Comparison of ENCODE assay signal across 19 cellular contexts in genomic region chr17:80397686-80398085, GRCh38. TPM values are rescaled to one million over a fixed set of nuclear protein-coding genes. Genes with fewer than 3 reads are reported as not detected.
A peak's percentile ranks its signal among the peaks of the same experiment; 100 is the strongest.
DNase-seq lines count a peak whose midpoint lies in the region; ATAC-seq and TF ChIP-seq lines count a peak whose summit lies in the region.
"Had no signal": no experiment of that assay in that cellular context is flagged by ENCODE, and none has a peak within 500 bp of the region (broad histone marks: within the 10 kb centered on the region; RNA-seq: fewer than 3 reads in every experiment).

No MANE protein-coding gene starts in this region.

- no peak for ATAC-seq in HG03097 (IDR thresholded peaks at IDR 0.05; ENCODE audit: low FRiP score, unreplicated experiment)

- no TSS peak for BruUV-seq in Calu3 (replicated peaks; lab: Mats Ljungman, UMichigan)

- H3K4me3 Mint-ChIP-seq in T-helper 1 cell treated with Interleukin-12 subunit alpha and Interleukin-12 subunit beta and Interleukin-4 antibody, amounts not matched to agents 30 μg/mL and 1 μg/mL, for 36 hours = no peak overlapping the region
- H3K4me3 Mint-ChIP-seq in dendritic cell treated with granulocyte-macrophage colony-stimulating factor and Interleukin-4, amounts not matched to agents 40 ng/mL and 50 ng/mL, for 4 days = no peak overlapping the region
- H3K4me3 Mint-ChIP-seq in nephron progenitor cell (peak overlapping the region; percentile 1), Calu3 (ENCODE audit: low read depth, unreplicated experiment) (no peak overlapping the region)
- H3K4me3 Mint-ChIP-seq: CD8-positive, alpha-beta memory T cell had no signal

- H3K27ac Mint-ChIP-seq in T-helper 1 cell treated with Interleukin-12 subunit alpha and Interleukin-12 subunit beta and Interleukin-4 antibody, amounts not matched to agents 30 μg/mL and 1 μg/mL, for 36 hours = peak overlapping the region; percentile 33
- peak overlapping the region; percentile 60 for H3K27ac Mint-ChIP-seq in dendritic cell treated with granulocyte-macrophage colony-stimulating factor and Interleukin-4, amounts not matched to agents 40 ng/mL and 50 ng/mL, for 4 days
- H3K27ac Mint-ChIP-seq in nephron progenitor cell (peak overlapping the region; percentile 21), Calu3 (ENCODE audit: unreplicated experiment) (no peak overlapping the region)

- no peak for DNase-seq in T-helper 1 cell
- DNase-seq in nephron progenitor cell = no peak
- no peak for DNase-seq in NCI-H69 (lab: John Stamatoyannopoulos, UW)
- no peak for DNase-seq in Calu3
- DNase-seq: BE2C; CD8-positive, alpha-beta memory T cell; DND-41; GDM1; GM23248; NCI-H1417; NCI-H187 treated with DMSO at 0.1 percent for 48 hours; NCI-H2171; NCI-H446; NCI-H748 treated with DMSO at 0.1 percent for 48 hours; PC-9 had no signal

- peaks cover 7% of the 10 kb centered on the region for H3K4me1 Mint-ChIP-seq in T-helper 1 cell treated with Interleukin-12 subunit alpha and Interleukin-12 subunit beta and Interleukin-4 antibody, amounts not matched to agents 30 μg/mL and 1 μg/mL, for 36 hours (ENCODE audit: low read depth)
- H3K4me1 Mint-ChIP-seq in dendritic cell treated with granulocyte-macrophage colony-stimulating factor and Interleukin-4, amounts not matched to agents 40 ng/mL and 50 ng/mL, for 4 days (ENCODE audit: low read depth) = peaks cover 38% of the 10 kb centered on the region
- H3K4me1 Mint-ChIP-seq in nephron progenitor cell = peaks cover 73% of the 10 kb centered on the region
- no peaks in the 10 kb centered on the region for H3K4me1 Mint-ChIP-seq in Calu3 (ENCODE audit: low read depth, unreplicated experiment)

- TF ChIP-seq CTCF in nephron progenitor cell (IDR thresholded peaks at IDR 0.05) (no peak), Calu3 (IDR thresholded peaks at IDR 0.05; ENCODE audit: unreplicated experiment) (no peak)

- H3K4me3 ChIP-seq in GM08714 (ENCODE audit: low read length) = peak overlapping the region; percentile 37; the same call in 1 of the 2 replicates
- H3K4me3 ChIP-seq: GM23248, PC-9 had no signal

- H3K9me3 Mint-ChIP-seq in T-helper 1 cell treated with Interleukin-12 subunit alpha and Interleukin-12 subunit beta and Interleukin-4 antibody, amounts not matched to agents 30 μg/mL and 1 μg/mL, for 36 hours = no peaks in the 10 kb centered on the region
- H3K9me3 Mint-ChIP-seq in dendritic cell treated with granulocyte-macrophage colony-stimulating factor and Interleukin-4, amounts not matched to agents 40 ng/mL and 50 ng/mL, for 4 days = no peaks in the 10 kb centered on the region
- H3K9me3 Mint-ChIP-seq in nephron progenitor cell (no peaks in the 10 kb centered on the region), Calu3 (ENCODE audit: low read depth, unreplicated experiment) (no peaks in the 10 kb centered on the region)
- H3K9me3 Mint-ChIP-seq: CD8-positive, alpha-beta memory T cell had no signal

- CTCF ChIA-PET in Calu3 (lab: Charles Lee) = no interaction called here

- intact Hi-C loops in dendritic cell treated with granulocyte-macrophage colony-stimulating factor and Interleukin-4, amounts not matched to agents 40 ng/mL and 50 ng/mL, for 4 days (cut with micrococcal nuclease) = no loop called here
- intact Hi-C loops in Calu3 (cut with micrococcal nuclease; ENCODE audit: unreplicated experiment) = no loop called here

- no peaks in the 10 kb centered on the region for H3K27me3 Mint-ChIP-seq in T-helper 1 cell treated with Interleukin-12 subunit alpha and Interleukin-12 subunit beta and Interleukin-4 antibody, amounts not matched to agents 30 μg/mL and 1 μg/mL, for 36 hours (ENCODE audit: low read depth)
- H3K27me3 Mint-ChIP-seq in dendritic cell treated with granulocyte-macrophage colony-stimulating factor and Interleukin-4, amounts not matched to agents 40 ng/mL and 50 ng/mL, for 4 days = peaks cover 15% of the 10 kb centered on the region
- H3K27me3 Mint-ChIP-seq in nephron progenitor cell (ENCODE audit: low read depth, poor library complexity) (peaks cover 16% of the 10 kb centered on the region), Calu3 (ENCODE audit: unreplicated experiment) (no peaks in the 10 kb centered on the region)

- H3K36me3 Mint-ChIP-seq in T-helper 1 cell treated with Interleukin-12 subunit alpha and Interleukin-12 subunit beta and Interleukin-4 antibody, amounts not matched to agents 30 μg/mL and 1 μg/mL, for 36 hours (ENCODE audit: low read depth) = peaks cover 49% of the 10 kb centered on the region
- peaks cover 35% of the 10 kb centered on the region for H3K36me3 Mint-ChIP-seq in dendritic cell treated with granulocyte-macrophage colony-stimulating factor and Interleukin-4, amounts not matched to agents 40 ng/mL and 50 ng/mL, for 4 days (ENCODE audit: low read depth)
- H3K36me3 Mint-ChIP-seq in nephron progenitor cell (ENCODE audit: low read depth) (no peaks in the 10 kb centered on the region), Calu3 (ENCODE audit: insufficient read depth, unreplicated experiment) (peaks cover 12% of the 10 kb centered on the region)

RNA-seq across cellular contexts. Expression of gene ENDOV, which starts 17.3 kb away (rescaled TPM):
- total RNA-seq in Calu3 (2022) = 33.2 and 37.0 TPM in 2 replicates
